Comparison of ENCODE assay signal across 29 cellular contexts in genomic region chr1:216892581-216892980, GRCh38.
"Had no signal": no experiment of that assay in that cellular context is flagged by ENCODE, and none has a peak within 500 bp of the region (broad histone marks: within the 10 kb centered on the region; RNA-seq: fewer than 3 reads in every experiment).

No MANE protein-coding gene starts in this region.

- H3K27me3 Mint-ChIP-seq: activated CD4-positive, alpha-beta T cell treated with anti-CD3 and anti-CD28 coated beads for 36 hours; activated CD8-positive, alpha-beta memory T cell treated with anti-CD3 and anti-CD28 coated beads, Interleukin-2, amount 10 ng/mL, durations not matched to agents 7 days and 5 days; activated naive CD8-positive, alpha-beta T cell treated with anti-CD3 and anti-CD28 coated beads for 36 hours; stimulated activated naive B cell treated with anti-CD40 and anti-IgM and Interleukin-4, amounts not matched to agents 10 μg/mL and 1 μg/mL and 100 μg/mL, for 72 hours had no signal

- H3K4me3 Mint-ChIP-seq: activated CD4-positive, alpha-beta T cell treated with anti-CD3 and anti-CD28 coated beads for 36 hours; activated CD8-positive, alpha-beta memory T cell treated with anti-CD3 and anti-CD28 coated beads, Interleukin-2, amount 10 ng/mL, durations not matched to agents 7 days and 5 days; activated CD8-positive, alpha-beta T cell treated with anti-CD3 and anti-CD28 coated beads, Interleukin-2, amount 10 ng/mL, durations not matched to agents 7 days and 5 days; activated naive CD8-positive, alpha-beta T cell treated with anti-CD3 and anti-CD28 coated beads for 36 hours; nephron progenitor cell; stimulated activated naive B cell treated with anti-CD40 and anti-IgM and Interleukin-4, amounts not matched to agents 10 μg/mL and 1 μg/mL and 100 μg/mL, for 72 hours had no signal

- H3K27ac Mint-ChIP-seq: activated CD4-positive, alpha-beta T cell treated with anti-CD3 and anti-CD28 coated beads for 36 hours; activated CD8-positive, alpha-beta memory T cell treated with anti-CD3 and anti-CD28 coated beads, Interleukin-2, amount 10 ng/mL, durations not matched to agents 7 days and 5 days; activated CD8-positive, alpha-beta T cell treated with anti-CD3 and anti-CD28 coated beads, Interleukin-2, amount 10 ng/mL, durations not matched to agents 7 days and 5 days; activated naive CD8-positive, alpha-beta T cell treated with anti-CD3 and anti-CD28 coated beads for 36 hours; nephron progenitor cell; stimulated activated naive B cell treated with anti-CD40 and anti-IgM and Interleukin-4, amounts not matched to agents 10 μg/mL and 1 μg/mL and 100 μg/mL, for 72 hours had no signal

- H3K4me1 Mint-ChIP-seq: activated CD4-positive, alpha-beta T cell treated with anti-CD3 and anti-CD28 coated beads for 36 hours; activated CD8-positive, alpha-beta memory T cell treated with anti-CD3 and anti-CD28 coated beads, Interleukin-2, amount 10 ng/mL, durations not matched to agents 7 days and 5 days; activated naive CD8-positive, alpha-beta T cell treated with anti-CD3 and anti-CD28 coated beads for 36 hours; stimulated activated naive B cell treated with anti-CD40 and anti-IgM and Interleukin-4, amounts not matched to agents 10 μg/mL and 1 μg/mL and 100 μg/mL, for 72 hours had no signal

- FAIRE-seq: endometrium, pancreas had no signal

- H3K27me3 ChIP-seq: adrenal gland, body of pancreas, colonic mucosa, esophagus squamous epithelium, heart right ventricle, left lung, pancreas, suprapubic skin, upper lobe of right lung had no signal

- ATAC-seq: activated CD4-positive, alpha-beta T cell treated with anti-CD3 and anti-CD28 coated beads for 36 hours; activated CD8-positive, alpha-beta memory T cell treated with anti-CD3 and anti-CD28 coated beads, Interleukin-2, amount 10 ng/mL, durations not matched to agents 7 days and 5 days; activated CD8-positive, alpha-beta T cell treated with anti-CD3 and anti-CD28 coated beads, Interleukin-2, amount 10 ng/mL, durations not matched to agents 7 days and 5 days; body of pancreas; left lung; pancreas; psoas muscle; stimulated activated naive B cell treated with anti-CD40 and anti-IgM and Interleukin-4, amounts not matched to agents 10 μg/mL and 1 μg/mL and 100 μg/mL, for 72 hours; upper lobe of right lung had no signal

- H3K9me3 Mint-ChIP-seq: activated naive CD8-positive, alpha-beta T cell treated with anti-CD3 and anti-CD28 coated beads for 36 hours; nephron progenitor cell; stimulated activated naive B cell treated with anti-CD40 and anti-IgM and Interleukin-4, amounts not matched to agents 10 μg/mL and 1 μg/mL and 100 μg/mL, for 72 hours had no signal

- H3K9me3 ChIP-seq: adrenal gland, body of pancreas, colonic mucosa, esophagus squamous epithelium, heart right ventricle, left lung, pancreas, psoas muscle, suprapubic skin, tibial artery, upper lobe of right lung had no signal

- DNase-seq: activated CD4-positive, alpha-beta T cell treated with anti-CD3 and anti-CD28 coated beads for 36 hours; activated CD4-positive, CD25-positive, alpha-beta regulatory T cell; activated CD8-positive, alpha-beta memory T cell treated with anti-CD3 and anti-CD28 coated beads, Interleukin-2, amount 10 ng/mL, durations not matched to agents 7 days and 5 days; activated CD8-positive, alpha-beta T cell treated with anti-CD3 and anti-CD28 coated beads, Interleukin-2, amount 10 ng/mL, durations not matched to agents 7 days and 5 days; activated effector memory CD4-positive, alpha-beta T cell treated with Interleukin-2 at 50 U/mL for 16 hours; activated naive CD4-positive, alpha-beta T cell treated with Interleukin-2 at 50 U/mL for 16 hours; activated naive CD8-positive, alpha-beta T cell treated with anti-CD3 and anti-CD28 coated beads for 36 hours; activated T-cell treated with anti-CD3 and anti-CD28 coated beads, Interleukin-2, amount 50 U/mL, for 48 hours; adrenal gland; aorta; body of pancreas; cerebellar nuclear complex; colonic mucosa; effector CD8-positive, alpha-beta T cell; esophagus squamous epithelium; foreskin melanocyte; heart right ventricle; left lung; nephron progenitor cell; pancreas; psoas muscle; stimulated activated CD4-positive, alpha-beta T cell treated with anti-CD3 and anti-CD28 coated beads, Interleukin-15, amount 100 ng/mL, for 24 hours; stimulated activated CD4-positive, alpha-beta T cell treated with anti-CD3 and anti-CD28 coated beads, Interleukin-2, amount 100 ng/mL, for 24 hours; stimulated activated naive B cell treated with anti-CD40 and anti-IgM and Interleukin-4, amounts not matched to agents 10 μg/mL and 1 μg/mL and 100 μg/mL, for 72 hours; tibial artery; upper lobe of right lung had no signal

- H3K27ac ChIP-seq: adrenal gland, body of pancreas, colonic mucosa, epithelial cell of prostate, esophagus squamous epithelium, heart right ventricle, left lung, pancreas, psoas muscle, suprapubic skin, tibial artery, upper lobe of right lung had no signal

- H3K4me3 ChIP-seq: adrenal gland, body of pancreas, colonic mucosa, esophagus squamous epithelium, heart right ventricle, left lung, pancreas, psoas muscle, suprapubic skin, tibial artery, upper lobe of right lung had no signal

- H3K36me3 Mint-ChIP-seq: activated CD8-positive, alpha-beta memory T cell treated with anti-CD3 and anti-CD28 coated beads, Interleukin-2, amount 10 ng/mL, durations not matched to agents 7 days and 5 days; activated naive CD8-positive, alpha-beta T cell treated with anti-CD3 and anti-CD28 coated beads for 36 hours; stimulated activated naive B cell treated with anti-CD40 and anti-IgM and Interleukin-4, amounts not matched to agents 10 μg/mL and 1 μg/mL and 100 μg/mL, for 72 hours had no signal

- H3K4me1 ChIP-seq: adrenal gland, body of pancreas, colonic mucosa, esophagus squamous epithelium, left lung, pancreas, suprapubic skin, tibial artery, upper lobe of right lung had no signal

- H3K36me3 ChIP-seq: adrenal gland, colonic mucosa, esophagus squamous epithelium, heart right ventricle, left lung, pancreas, suprapubic skin, tibial artery, upper lobe of right lung had no signal
